Comparison of ENCODE assay signal across 8 cellular contexts in the genomic region with DNA sequence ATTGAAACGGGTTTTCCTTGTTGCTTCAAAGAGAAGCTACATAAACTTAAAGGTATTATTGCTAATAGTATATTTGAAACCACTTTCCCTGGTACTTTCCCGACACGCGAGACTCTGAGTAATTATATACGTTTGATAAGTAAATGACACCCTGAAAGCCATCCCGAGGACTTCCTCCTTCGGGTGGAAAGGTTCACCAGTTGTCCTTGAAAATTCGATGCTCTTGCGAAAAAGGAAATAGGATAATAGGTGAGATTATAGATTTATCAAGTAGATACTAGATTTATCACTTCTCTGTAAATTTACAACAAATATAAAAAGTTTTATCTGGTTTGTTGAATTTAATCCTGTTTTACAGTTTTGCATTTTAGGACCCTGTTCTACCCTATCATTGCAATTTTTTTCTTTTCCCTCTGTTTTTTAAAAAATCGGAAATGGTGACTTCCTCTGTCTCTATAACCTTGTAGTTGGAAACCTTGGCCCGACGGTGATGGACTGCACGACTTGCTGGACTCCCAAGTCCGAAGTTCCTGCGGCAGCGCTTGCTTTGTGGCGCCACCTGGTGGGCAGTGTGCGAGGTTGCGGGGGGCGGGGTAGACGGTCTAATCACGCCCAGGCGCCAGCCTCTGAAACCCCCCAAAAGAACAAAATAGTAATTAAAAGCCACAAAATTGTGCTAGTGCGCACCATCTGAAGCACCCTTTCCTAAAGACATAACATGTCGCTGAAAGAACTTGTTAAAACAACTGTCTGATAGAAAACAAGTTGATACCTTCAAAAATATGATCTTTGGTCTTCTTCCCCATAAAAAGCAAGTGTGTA. TPM values are rescaled to one million over a fixed set of nuclear protein-coding genes. Genes with fewer than 3 reads are reported as not detected.
DNase-seq lines count a peak whose midpoint lies in the region; ATAC-seq and TF ChIP-seq lines count a peak whose summit lies in the region.

No MANE protein-coding gene starts in this region.

- no peak overlapping the region for H3K9ac ChIP-seq in rectal smooth muscle tissue (ENCODE audit: low read length)

- intact Hi-C loops in heart left ventricle (cut with DNase I) = loop anchor here (1.0 to 10.0 kb wide), 11 partner anchors 101 to 529 kb away; partner anchors contain the start of gene HAT1 (in 1 of the 10)

- H3K27me3 Mint-ChIP-seq in activated naive CD8-positive, alpha-beta T cell treated with anti-CD3 and anti-CD28 coated beads, Interleukin-2, amount 50 U/mL, for 24 hours = peaks cover 75% of the 10 kb centered on the region

- WGBS in heart left ventricle, 4 donors = 2 to 5% (median 4%) methylated on average over 25 of the region's 25 CpGs

- H3K27ac Mint-ChIP-seq in activated naive CD8-positive, alpha-beta T cell treated with anti-CD3 and anti-CD28 coated beads, Interleukin-2, amount 50 U/mL, for 24 hours = no peak overlapping the region

- DNase-seq in EL (peak; percentile 87), LNCaP clone FGC (ENCODE audit: low read depth) (peak; percentile 65), SKM-1 (lab: John Stamatoyannopoulos, UW; ENCODE audit: unreplicated experiment) (peak; percentile 36), heart left ventricle (peak; percentile 76 to 91 (median 83))
- peak; percentile 84 for DNase-seq in activated naive CD8-positive, alpha-beta T cell treated with anti-CD3 and anti-CD28 coated beads, Interleukin-2, amount 50 U/mL, for 24 hours

- peak overlapping the region; percentile 76 for H3K4me3 Mint-ChIP-seq in activated naive CD8-positive, alpha-beta T cell treated with anti-CD3 and anti-CD28 coated beads, Interleukin-2, amount 50 U/mL, for 24 hours

- no peaks in the 10 kb centered on the region for H3K9me3 ChIP-seq in heart left ventricle

- H3K36me3 ChIP-seq in heart left ventricle (peaks cover 0 to 3% (median 0%) of the 10 kb centered on the region in 9 donors), rectal smooth muscle tissue (ENCODE audit: control insufficient read depth, insufficient read depth, low read length) (no peaks in the 10 kb centered on the region)

- H3K4me1 Mint-ChIP-seq in activated naive CD8-positive, alpha-beta T cell treated with anti-CD3 and anti-CD28 coated beads, Interleukin-2, amount 50 U/mL, for 24 hours = peaks cover 60% of the 10 kb centered on the region

- H3K4me3 ChIP-seq in LNCaP clone FGC (ENCODE audit: low read depth, low read length) (peak overlapping the region; percentile 60), heart left ventricle (peak overlapping the region in 4 of 12 donors; percentile 34 to 66 (median 54)), rectal smooth muscle tissue (ENCODE audit: low read length) (peak overlapping the region; percentile 69)

- no peak for TF ChIP-seq POLR2A in heart left ventricle (IDR thresholded peaks at IDR 0.05)

- H3K4me1 ChIP-seq in heart left ventricle (peaks cover 2 to 80% (median 53%) of the 10 kb centered on the region in 12 donors), rectal smooth muscle tissue (ENCODE audit: control insufficient read depth, insufficient read depth, low read length) (no peaks in the 10 kb centered on the region)

- H3K27ac ChIP-seq in heart left ventricle = no peak overlapping the region
- H3K27ac ChIP-seq in rectal smooth muscle tissue (ENCODE audit: low read depth, low read length) = no peak overlapping the region

- H3K27me3 ChIP-seq in heart left ventricle (peaks cover 83 to 100% (median 100%) of the 10 kb centered on the region in 9 donors), rectal smooth muscle tissue (ENCODE audit: control insufficient read depth, insufficient read depth, low read length) (peaks cover 58% of the 10 kb centered on the region)

- H3K36me3 Mint-ChIP-seq in activated naive CD8-positive, alpha-beta T cell treated with anti-CD3 and anti-CD28 coated beads, Interleukin-2, amount 50 U/mL, for 24 hours (ENCODE audit: low read depth) = peaks cover 1% of the 10 kb centered on the region

- TF ChIP-seq CTCF in LNCaP clone FGC (IDR thresholded peaks at IDR 0.05; ENCODE audit: control insufficient read depth, extremely low read depth, insufficient read depth) (peak; percentile 88), heart left ventricle (IDR thresholded peaks at IDR 0.05) (peak; percentile 67 to 92 (median 76))

- no peak for ATAC-seq in activated naive CD8-positive, alpha-beta T cell treated with anti-CD3 and anti-CD28 coated beads, Interleukin-2, amount 50 U/mL, for 24 hours
- ATAC-seq in heart left ventricle = peak; percentile 40 to 79 (median 75)
- no peak for ATAC-seq in HG03439 (IDR thresholded peaks at IDR 0.05; ENCODE audit: unreplicated experiment)
- no peak for ATAC-seq in GM21529 (IDR thresholded peaks at IDR 0.05; ENCODE audit: unreplicated experiment)

- H3K9me3 Mint-ChIP-seq in activated naive CD8-positive, alpha-beta T cell treated with anti-CD3 and anti-CD28 coated beads, Interleukin-2, amount 50 U/mL, for 24 hours = no peaks in the 10 kb centered on the region

RNA-seq across cellular contexts. Expression of gene DLX2, which starts 1.0 kb away (rescaled TPM):
- total RNA-seq in heart left ventricle = not detected
- polyA plus RNA-seq in heart left ventricle = not detected

RNA-seq across cellular contexts. Expression of gene DLX1, which starts 18.4 kb away (rescaled TPM):
- under 1 TPM in 1 of 9 donors, not detected in 8; 0.11 TPM for total RNA-seq in heart left ventricle
- under 1 TPM; 0.18 to 0.19 TPM for polyA plus RNA-seq in heart left ventricle

Comparison
In these comparisons a context has a peak if more than half of its experiments do, and no peak if none do; other contexts are left out.
1. DNase-seq: peak in every context shown above with its lines; median percentile 87 in EL; 84 in activated naive CD8-positive, alpha-beta T cell treated with anti-CD3 and anti-CD28 coated beads, Interleukin-2, amount 50 U/mL, for 24 hours; 83 in heart left ventricle; 65 in LNCaP clone FGC; 36 in SKM-1.
2. ATAC-seq: peak in heart left ventricle (4 of 4); none in activated naive CD8-positive, alpha-beta T cell treated with anti-CD3 and anti-CD28 coated beads, Interleukin-2, amount 50 U/mL, for 24 hours (single experiment), HG03439 (single experiment) and GM21529 (single experiment).